In the genomic region with DNA sequence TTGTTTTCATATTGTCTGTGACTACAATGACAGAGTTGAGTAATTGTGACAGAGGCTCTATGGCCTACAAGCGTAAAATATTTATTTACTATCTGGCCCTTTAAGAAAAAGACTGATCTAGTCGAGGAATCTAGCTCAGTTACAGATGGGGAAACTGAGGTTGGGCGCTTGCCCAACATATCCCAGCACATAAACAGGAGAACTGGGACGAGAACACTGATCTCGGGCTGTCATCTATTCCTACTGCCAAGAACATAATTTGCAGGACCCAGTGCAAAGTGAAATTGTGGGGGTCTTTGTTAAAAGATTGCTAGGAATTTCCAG, we compare ENCODE assay signal across 10 cellular contexts. TPM values are rescaled to one million over a fixed set of nuclear protein-coding genes. Genes with fewer than 3 reads are reported as not detected.
DNase-seq lines count a peak whose midpoint lies in the region; ATAC-seq, FAIRE-seq and TF ChIP-seq lines count a peak whose summit lies in the region.
"Had no signal": no experiment of that assay in that cellular context is flagged by ENCODE, and none has a peak within 500 bp of the region (broad histone marks: within the 10 kb centered on the region; RNA-seq: fewer than 3 reads in every experiment).

No MANE protein-coding gene starts in this region.

- no peaks in the 10 kb centered on the region for H4K20me1 ChIP-seq in GM12878 (ENCODE audit: control insufficient read depth, insufficient read depth)

- no peaks in the 10 kb centered on the region for H3K27me3 ChIP-seq in GM12878 (replicated peaks in 1 of 2; ENCODE audit: control insufficient read depth in 2 of 2, insufficient read depth in 2 of 2, low read length in 1 of 2)
- H3K27me3 ChIP-seq: pancreas had no signal

- H3K27ac Mint-ChIP-seq in nephron progenitor cell: no peak overlapping the region

- H3K9me3 Mint-ChIP-seq in nephron progenitor cell: no peaks in the 10 kb centered on the region
- H3K9me3 Mint-ChIP-seq: CD8-positive, alpha-beta memory T cell had no signal

- no peak overlapping the region for H3K4me3 ChIP-seq in A549
- no peak overlapping the region for H3K4me3 ChIP-seq in HEK293 (ENCODE audit: low read depth, low read length)
- H3K4me3 ChIP-seq in GM12878: no peak overlapping the region

- no peak overlapping the region for H2AFZ ChIP-seq in GM12878 (ENCODE audit: control insufficient read depth, low read depth, low read length)

- POLR2A ChIA-PET in A549 (lab: Yijun Ruan, JAX): no interaction called here
- POLR2A ChIA-PET in HEK293 (lab: Yijun Ruan, JAX): interaction anchor here (1.0 to 1.6 kb wide), 5 partner anchors 9 to 238 kb away, joined by 3 to 6 read pairs (median 4); a partner anchor contains a TSS
- POLR2A ChIA-PET in GM12878 (lab: Charles Lee): interaction anchor here (0.9 to 1.6 kb wide), 3 partner anchors 44 to 238 kb away, joined by 3 to 6 read pairs (median 6); a partner anchor contains a TSS

- no TSS peak for BruUV-seq in GM12878 (replicated peaks; lab: Mats Ljungman, UMichigan)

- CTCF ChIA-PET in A549 (lab: Yijun Ruan, JAX): interaction anchor here (0.6 to 10.9 kb wide), 111 partner anchors 8 to 831 kb away, joined by 3 to 265 read pairs (median 5); a partner anchor contains a TSS
- CTCF ChIA-PET in HEK293 (lab: Yijun Ruan, JAX): interaction anchor here (0.6 to 4.0 kb wide), 79 partner anchors 9 to 1197 kb away, joined by 3 to 44 read pairs (median 5); a partner anchor contains a TSS
- CTCF ChIA-PET in GM12878 (lab: Yijun Ruan, JAX): interaction anchor here (0.6 to 4.7 kb wide), 69 partner anchors 10 to 599 kb away, joined by 3 to 104 read pairs (median 5); a partner anchor contains a TSS

- TF ChIP-seq EP300 in A549 (IDR thresholded peaks at IDR 0.05): no peak
- no peak for TF ChIP-seq EP300 in GM12878 (IDR thresholded peaks at IDR 0.05; ENCODE audit: borderline replicate concordance in 1 of 2, control insufficient read depth in 1 of 2, low read depth in 2 of 2, low read length in 2 of 2)

- H3K4me1 Mint-ChIP-seq in nephron progenitor cell: peaks cover 49% of the 10 kb centered on the region

- RAD21 ChIA-PET in GM12878 (lab: Charles Lee; ENCODE audit: unreplicated experiment): interaction anchor here (0.7 to 4.0 kb wide), 38 partner anchors 9 to 593 kb away, joined by 3 to 57 read pairs (median 5); a partner anchor contains a TSS

- no peak overlapping the region for H3K4me3 Mint-ChIP-seq in nephron progenitor cell

- ATAC-seq in A549: no peak
- no peak for ATAC-seq in GM12878
- no peak for ATAC-seq in GM21528 (IDR thresholded peaks at IDR 0.05; ENCODE audit: low FRiP score, unreplicated experiment)
- ATAC-seq in HG03460 (IDR thresholded peaks at IDR 0.05; ENCODE audit: unreplicated experiment): no peak

- DNase-seq in A549 (ENCODE audit: low read depth in 1 of 2, low spot score in 1 of 2) (no peak), GM12878 (ENCODE audit: low read depth, low spot score) (no peak), nephron progenitor cell (no peak), DMS153 (lab: John Stamatoyannopoulos, UW) (no peak), DMS 273 treated with DMSO at 0.1 percent for 48 hours (lab: John Stamatoyannopoulos, UW) (no peak)

- WGBS in A549 (ENCODE audit: missing lambda C conversion rate): 7% methylated on average over 5 of the region's 5 CpGs
- 1% methylated on average over 4 of the region's 5 CpGs for WGBS in GM12878 (ENCODE audit: insufficient coverage, insufficient replicate concordance, low lambda C conversion rate, missing lambda C conversion rate)

- no peak overlapping the region for H3K9ac ChIP-seq in GM12878 (ENCODE audit: control insufficient read depth, insufficient read depth, low read length)

- TF ChIP-seq RAD21 in A549 (conservative IDR thresholded peaks at IDR 0.05 in 1 of 2, IDR thresholded peaks at IDR 0.05 in 1 of 2) (peak in 1 of 2 experiments; percentile 14; a peak in 1 of 5 replicates), GM12878 (IDR thresholded peaks at IDR 0.05; ENCODE audit: insufficient read depth, low read depth, low read length) (no peak)

- H3K4me1 ChIP-seq in A549 (no peaks in the 10 kb centered on the region), HEK293 (ENCODE audit: control insufficient read depth, insufficient read depth, low read length) (no peaks in the 10 kb centered on the region), GM12878 (ENCODE audit: control insufficient read depth, insufficient read depth, low read length) (peaks cover 19% of the 10 kb centered on the region)

- H3K36me3 ChIP-seq in HEK293 (ENCODE audit: control insufficient read depth in 2 of 2, insufficient read depth in 1 of 2, low read length in 2 of 2) (peaks cover 0 to 18% of the 10 kb centered on the region in 2 experiments; a peak in 1 of 3 replicates), GM12878 (ENCODE audit: control insufficient read depth in 2 of 2, insufficient read depth in 2 of 2, low read length in 1 of 2) (peaks cover 0 to 7% of the 10 kb centered on the region in 2 experiments; a peak in 2 of 4 replicates)

- TF ChIP-seq POLR2A in A549 (IDR thresholded peaks at IDR 0.05; ENCODE audit: low read length) (no peak), GM12878 (IDR thresholded peaks at IDR 0.05; ENCODE audit: low read depth, low read length) (no peak)

- intact Hi-C loops in GM12878 (cut with micrococcal nuclease; ENCODE audit: unreplicated experiment): loop anchor here (1.0 to 10.0 kb wide), 6 partner anchors 69 to 566 kb away; a partner anchor contains a TSS

- FAIRE-seq in A549 (lab: Jason Lieb, UNC) (no peak), GM12878 (lab: Jason Lieb, UNC) (no peak)
- FAIRE-seq: pancreas had no signal

- no peaks in the 10 kb centered on the region; the same call in 1 of the 2 replicates for H3K79me2 ChIP-seq in GM12878 (ENCODE audit: control insufficient read depth, insufficient read depth, low read length)

- no peaks in the 10 kb centered on the region for H3K36me3 Mint-ChIP-seq in nephron progenitor cell (ENCODE audit: low read depth)

- H3K27ac ChIP-seq in A549: no peak overlapping the region
- no peak overlapping the region for H3K27ac ChIP-seq in HEK293 (ENCODE audit: extremely low read depth, low read depth, low read length)
- no peak overlapping the region for H3K27ac ChIP-seq in GM12878 (ENCODE audit: control insufficient read depth, insufficient read depth)

- H3K4me2 ChIP-seq in A549: no peak overlapping the region
- no peak overlapping the region for H3K4me2 ChIP-seq in GM12878 (ENCODE audit: control insufficient read depth, insufficient read depth)

- TF ChIP-seq CTCF in A549 (IDR thresholded peaks at IDR 0.05): peak; percentile 24; the same call in 1 of the 3 replicates
- TF ChIP-seq CTCF in HEK293 (tag by site-specific recombination; IDR thresholded peaks at IDR 0.05): no peak
- TF ChIP-seq CTCF in GM12878 (IDR thresholded peaks at IDR 0.05 in 2 of 3, conservative IDR thresholded peaks at IDR 0.05 in 1 of 3; ENCODE audit: control insufficient read depth in 2 of 3, extremely low read depth in 1 of 3, insufficient read depth in 1 of 3, low read depth in 3 of 3, low read length in 3 of 3): no peak
- peak; percentile 38 for TF ChIP-seq CTCF in nephron progenitor cell (IDR thresholded peaks at IDR 0.05)

- in situ Hi-C loops in GM12878 (cut with MboI): loop anchor here (5.0 kb wide), 2 partner anchors 239 to 564 kb away; no protein-coding TSS in a partner anchor

- SMC1A ChIA-PET in GM12878 (lab: Charles Lee; ENCODE audit: uncharacterized antibody, unreplicated experiment): interaction anchor here (0.6 to 4.6 kb wide), 50 partner anchors 8 to 588 kb away, joined by 3 to 49 read pairs (median 5); a partner anchor contains a TSS

- H3K9me3 ChIP-seq in A549 (no peaks in the 10 kb centered on the region), HEK293 (ENCODE audit: control insufficient read depth, insufficient read depth, low read depth, low read length) (no peaks in the 10 kb centered on the region), GM12878 (replicated peaks; ENCODE audit: control insufficient read depth, insufficient read depth, low read length) (no peaks in the 10 kb centered on the region)
- H3K9me3 ChIP-seq: pancreas had no signal

- H3K27me3 Mint-ChIP-seq in nephron progenitor cell (ENCODE audit: low read depth, poor library complexity): no peaks in the 10 kb centered on the region

RNA-seq across cellular contexts. Expression of a gene that starts 1.9 kb away (rescaled TPM):
- 0.50 and 0.53 TPM in 2 replicates for polyA plus RNA-seq in A549 (2011; rRNA removed)
- 1.4 and 1.7 TPM in 2 replicates for polyA plus RNA-seq in A549 (2012; cell fraction: cytosol; rRNA removed)
- polyA plus RNA-seq in A549 (2012; cell fraction: nucleus; rRNA removed): 1.4 and 1.7 TPM in 2 replicates
- 0.39 to 0.50 TPM (median 0.45 TPM) in 3 replicates for polyA plus RNA-seq in A549 (2017; fragmentation: RNase III; extraction: RNeasy Plus Mini Kit Qiagen cat#74134 plus additional on column Dnase treatment)
- polyA minus RNA-seq in A549 (2011; rRNA and poly(A)+ RNA removed): 0.39 TPM in 1 of 2 replicates, not detected in the other
- 21.3 and 22.9 TPM in 2 replicates for total RNA-seq in GM12878 (2013; cell fraction: nucleolus; rRNA removed)
- total RNA-seq in GM12878 (2014; rRNA removed): 19.5 and 21.7 TPM in 2 replicates
- 6.1 and 7.0 TPM in 2 replicates for total RNA-seq in GM12878 (2014; rRNA removed; fragmentation: Illumina TruSeq; extraction: Trizol)
- 17.7 and 23.9 TPM in 2 replicates for total RNA-seq in GM12878 (2021)
- polyA plus RNA-seq in GM12878 (2011; ENCODE audit: low read depth): 2.3 TPM
- polyA plus RNA-seq in GM12878 (2011; rRNA removed): 0.07 and 0.09 TPM in 2 replicates
- polyA plus RNA-seq in GM12878 (2011; cell fraction: cytosol; rRNA removed): 0.12 and 0.13 TPM in 2 replicates
- polyA plus RNA-seq in GM12878 (2011; cell fraction: nucleus; rRNA removed): 0.28 and 0.34 TPM in 2 replicates
- polyA plus RNA-seq in GM12878 (2012): 6.4 and 6.7 TPM in 2 replicates
- polyA plus RNA-seq in GM12878 (2014; fragmentation: Illumina TruSeq; extraction: Trizol): 0.60 and 3.8 TPM in 2 replicates
- polyA plus RNA-seq in GM12878 (2014; fragmentation: Nextera tagmentation; extraction: Ambion mirVana): 1 to 10 TPM in 1 of 2 experiments, under 1 TPM in 1; 0.56 to 1.0 TPM
- 14.6 and 20.6 TPM in 2 replicates for polyA plus RNA-seq in GM12878 (2014; rRNA removed)
- polyA plus RNA-seq in GM12878 (2016; fragmentation: Nextera tagmentation; extraction: Ambion mirVana): 10 to 100 TPM; 12.7 to 16.1 TPM
- 0.10 TPM in 1 of 2 replicates, not detected in the other for polyA minus RNA-seq in GM12878 (2011; rRNA and poly(A)+ RNA removed)
- polyA minus RNA-seq in GM12878 (2011; cell fraction: cytosol; rRNA and poly(A)+ RNA removed): 0.83 TPM in 1 of 2 replicates, not detected in the other
- 0.73 and 0.96 TPM in 2 replicates for polyA minus RNA-seq in GM12878 (2011; cell fraction: nucleus; rRNA and poly(A)+ RNA removed)

RNA-seq across cellular contexts. Expression of a gene that starts 16.8 kb away (rescaled TPM):
- 22.0 and 37.0 TPM in 2 replicates for polyA plus RNA-seq in A549 (2011; rRNA removed)
- 56.4 and 73.9 TPM in 2 replicates for polyA plus RNA-seq in A549 (2012; cell fraction: cytosol; rRNA removed)
- polyA plus RNA-seq in A549 (2012; cell fraction: nucleus; rRNA removed): 415 and 583 TPM in 2 replicates
- 29.6 to 35.3 TPM (median 32.6 TPM) in 3 replicates for polyA plus RNA-seq in A549 (2017; fragmentation: RNase III; extraction: RNeasy Plus Mini Kit Qiagen cat#74134 plus additional on column Dnase treatment)
- polyA minus RNA-seq in A549 (2011; rRNA and poly(A)+ RNA removed): 42.7 and 43.2 TPM in 2 replicates
- 183 and 231 TPM in 2 replicates for total RNA-seq in GM12878 (2013; cell fraction: nucleolus; rRNA removed)
- 25.4 and 29.5 TPM in 2 replicates for total RNA-seq in GM12878 (2014; rRNA removed)
- 16.6 and 18.0 TPM in 2 replicates for total RNA-seq in GM12878 (2014; rRNA removed; fragmentation: Illumina TruSeq; extraction: Trizol)
- 62.4 and 79.4 TPM in 2 replicates for total RNA-seq in GM12878 (2021)
- polyA plus RNA-seq in GM12878 (2011; ENCODE audit: low read depth): 21.4 TPM
- 19.4 and 38.9 TPM in 2 replicates for polyA plus RNA-seq in GM12878 (2011; rRNA removed)
- 46.4 and 74.6 TPM in 2 replicates for polyA plus RNA-seq in GM12878 (2011; cell fraction: cytosol; rRNA removed)
- polyA plus RNA-seq in GM12878 (2011; cell fraction: nucleus; rRNA removed): 937 and 972 TPM in 2 replicates
- 39.6 and 54.1 TPM in 2 replicates for polyA plus RNA-seq in GM12878 (2012)
- polyA plus RNA-seq in GM12878 (2014; fragmentation: Illumina TruSeq; extraction: Trizol): 26.9 and 47.8 TPM in 2 replicates
- polyA plus RNA-seq in GM12878 (2014; fragmentation: Nextera tagmentation; extraction: Ambion mirVana): 1 to 10 TPM; 4.2 to 4.4 TPM
- 66.4 and 71.1 TPM in 2 replicates for polyA plus RNA-seq in GM12878 (2014; rRNA removed)
- 10 to 100 TPM; 13.7 to 16.8 TPM for polyA plus RNA-seq in GM12878 (2016; fragmentation: Nextera tagmentation; extraction: Ambion mirVana)
- polyA minus RNA-seq in GM12878 (2011; rRNA and poly(A)+ RNA removed): 36.3 and 44.3 TPM in 2 replicates
- 8.0 and 15.0 TPM in 2 replicates for polyA minus RNA-seq in GM12878 (2011; cell fraction: cytosol; rRNA and poly(A)+ RNA removed)
- 124 and 200 TPM in 2 replicates for polyA minus RNA-seq in GM12878 (2011; cell fraction: nucleus; rRNA and poly(A)+ RNA removed)

RNA-seq across cellular contexts. Expression of a gene that starts 17.9 kb away (rescaled TPM):
- polyA plus RNA-seq in A549 (2011; rRNA removed) (16.8 and 20.9 TPM in 2 replicates), A549 (2017; fragmentation: RNase III; extraction: RNeasy Plus Mini Kit Qiagen cat#74134 plus additional on column Dnase treatment) (23.1 to 37.1 TPM (median 33.3 TPM) in 3 replicates), GM12878 (2011; rRNA removed) (1.9 and 5.6 TPM in 2 replicates), GM12878 (2014; fragmentation: Illumina TruSeq; extraction: Trizol) (3.3 and 10.1 TPM in 2 replicates), GM12878 (2014; fragmentation: Nextera tagmentation; extraction: Ambion mirVana) (1 to 10 TPM in 1 of 2 experiments, under 1 TPM in 1; 0.47 to 1.3 TPM), GM12878 (2014; rRNA removed) (23.2 and 26.3 TPM in 2 replicates), GM12878 (2016; fragmentation: Nextera tagmentation; extraction: Ambion mirVana) (1 to 10 TPM; 5.6 to 5.9 TPM)
- polyA plus RNA-seq in A549 (2012; cell fraction: cytosol; rRNA removed): 26.9 and 42.5 TPM in 2 replicates
- 36.8 and 51.9 TPM in 2 replicates for polyA plus RNA-seq in A549 (2012; cell fraction: nucleus; rRNA removed)
- 29.8 and 47.2 TPM in 2 replicates for polyA minus RNA-seq in A549 (2011; rRNA and poly(A)+ RNA removed)
- 47.7 and 63.7 TPM in 2 replicates for total RNA-seq in GM12878 (2013; cell fraction: nucleolus; rRNA removed)
- total RNA-seq in GM12878 (2014; rRNA removed) (20.8 and 24.5 TPM in 2 replicates), GM12878 (2014; rRNA removed; fragmentation: Illumina TruSeq; extraction: Trizol) (9.9 and 11.2 TPM in 2 replicates), GM12878 (2021) (36.9 and 39.9 TPM in 2 replicates)
- polyA plus RNA-seq in GM12878 (2011; ENCODE audit: low read depth): 10.8 TPM
- polyA plus RNA-seq in GM12878 (2011; cell fraction: cytosol; rRNA removed): 8.3 and 8.8 TPM in 2 replicates
- polyA plus RNA-seq in GM12878 (2011; cell fraction: nucleus; rRNA removed): 11.4 and 16.8 TPM in 2 replicates
- polyA plus RNA-seq in GM12878 (2012): 21.1 and 27.0 TPM in 2 replicates
- 7.2 and 13.4 TPM in 2 replicates for polyA minus RNA-seq in GM12878 (2011; rRNA and poly(A)+ RNA removed)
- polyA minus RNA-seq in GM12878 (2011; cell fraction: cytosol; rRNA and poly(A)+ RNA removed): 5.5 and 10.8 TPM in 2 replicates
- polyA minus RNA-seq in GM12878 (2011; cell fraction: nucleus; rRNA and poly(A)+ RNA removed): 5.2 and 5.9 TPM in 2 replicates

RNA-seq across cellular contexts. Expression of a gene that starts 46.1 kb away (rescaled TPM):
- polyA plus RNA-seq in A549 (2011; rRNA removed): 29.8 and 31.9 TPM in 2 replicates
- polyA plus RNA-seq in A549 (2012; cell fraction: cytosol; rRNA removed): 41.6 and 42.9 TPM in 2 replicates
- polyA plus RNA-seq in A549 (2012; cell fraction: nucleus; rRNA removed): 28.9 and 34.8 TPM in 2 replicates
- polyA plus RNA-seq in A549 (2017; fragmentation: RNase III; extraction: RNeasy Plus Mini Kit Qiagen cat#74134 plus additional on column Dnase treatment): 25.3 to 29.7 TPM (median 26.1 TPM) in 3 replicates
- 27.4 and 33.9 TPM in 2 replicates for polyA minus RNA-seq in A549 (2011; rRNA and poly(A)+ RNA removed)
- total RNA-seq in GM12878 (2013; cell fraction: nucleolus; rRNA removed): 34.1 and 48.7 TPM in 2 replicates
- total RNA-seq in GM12878 (2014; rRNA removed): 25.7 and 27.7 TPM in 2 replicates
- 19.9 and 21.0 TPM in 2 replicates for total RNA-seq in GM12878 (2014; rRNA removed; fragmentation: Illumina TruSeq; extraction: Trizol)
- total RNA-seq in GM12878 (2021): 20.3 and 24.6 TPM in 2 replicates
- 8.8 TPM for polyA plus RNA-seq in GM12878 (2011; ENCODE audit: low read depth)
- polyA plus RNA-seq in GM12878 (2011; rRNA removed): 15.2 and 19.3 TPM in 2 replicates
- 24.1 and 26.6 TPM in 2 replicates for polyA plus RNA-seq in GM12878 (2011; cell fraction: cytosol; rRNA removed)
- 18.4 and 21.1 TPM in 2 replicates for polyA plus RNA-seq in GM12878 (2011; cell fraction: nucleus; rRNA removed)
- polyA plus RNA-seq in GM12878 (2012): 11.5 and 16.8 TPM in 2 replicates
- polyA plus RNA-seq in GM12878 (2014; fragmentation: Illumina TruSeq; extraction: Trizol): 22.2 and 25.7 TPM in 2 replicates
- polyA plus RNA-seq in GM12878 (2014; fragmentation: Nextera tagmentation; extraction: Ambion mirVana): 1 to 10 TPM; 5.6 to 9.0 TPM
- polyA plus RNA-seq in GM12878 (2014; rRNA removed): 30.4 and 32.2 TPM in 2 replicates
- 10 to 100 TPM; 35.9 to 39.5 TPM for polyA plus RNA-seq in GM12878 (2016; fragmentation: Nextera tagmentation; extraction: Ambion mirVana)
- polyA minus RNA-seq in GM12878 (2011; rRNA and poly(A)+ RNA removed): 22.6 and 28.6 TPM in 2 replicates
- polyA minus RNA-seq in GM12878 (2011; cell fraction: cytosol; rRNA and poly(A)+ RNA removed): 5.5 and 6.2 TPM in 2 replicates
- 24.1 and 39.4 TPM in 2 replicates for polyA minus RNA-seq in GM12878 (2011; cell fraction: nucleus; rRNA and poly(A)+ RNA removed)

RNA-seq across cellular contexts. Expression of a gene that starts 48.8 kb away (rescaled TPM):
- 47.7 and 48.2 TPM in 2 replicates for polyA plus RNA-seq in A549 (2011; rRNA removed)
- 70.2 and 71.6 TPM in 2 replicates for polyA plus RNA-seq in A549 (2012; cell fraction: cytosol; rRNA removed)
- 128 and 156 TPM in 2 replicates for polyA plus RNA-seq in A549 (2012; cell fraction: nucleus; rRNA removed)
- 76.9 to 82.5 TPM (median 80.4 TPM) in 3 replicates for polyA plus RNA-seq in A549 (2017; fragmentation: RNase III; extraction: RNeasy Plus Mini Kit Qiagen cat#74134 plus additional on column Dnase treatment)
- polyA minus RNA-seq in A549 (2011; rRNA and poly(A)+ RNA removed): 84.6 and 90.4 TPM in 2 replicates
- total RNA-seq in GM12878 (2013; cell fraction: nucleolus; rRNA removed): 81.1 and 96.0 TPM in 2 replicates
- total RNA-seq in GM12878 (2014; rRNA removed): 31.6 and 40.4 TPM in 2 replicates
- 21.3 TPM in 2 replicates for total RNA-seq in GM12878 (2014; rRNA removed; fragmentation: Illumina TruSeq; extraction: Trizol)
- 56.3 and 58.9 TPM in 2 replicates for total RNA-seq in GM12878 (2021)
- polyA plus RNA-seq in GM12878 (2011; ENCODE audit: low read depth): 23.7 TPM
- polyA plus RNA-seq in GM12878 (2011; rRNA removed): 24.2 and 40.5 TPM in 2 replicates
- polyA plus RNA-seq in GM12878 (2011; cell fraction: cytosol; rRNA removed): 45.4 and 64.5 TPM in 2 replicates
- 188 and 193 TPM in 2 replicates for polyA plus RNA-seq in GM12878 (2011; cell fraction: nucleus; rRNA removed)
- 43.0 and 46.7 TPM in 2 replicates for polyA plus RNA-seq in GM12878 (2012)
- polyA plus RNA-seq in GM12878 (2014; fragmentation: Illumina TruSeq; extraction: Trizol): 12.6 and 22.1 TPM in 2 replicates
- polyA plus RNA-seq in GM12878 (2014; fragmentation: Nextera tagmentation; extraction: Ambion mirVana): 10 to 100 TPM; 10.3 to 19.8 TPM
- 44.5 and 48.8 TPM in 2 replicates for polyA plus RNA-seq in GM12878 (2014; rRNA removed)
- 10 to 100 TPM; 56.6 to 57.8 TPM for polyA plus RNA-seq in GM12878 (2016; fragmentation: Nextera tagmentation; extraction: Ambion mirVana)
- polyA minus RNA-seq in GM12878 (2011; rRNA and poly(A)+ RNA removed): 53.8 and 78.0 TPM in 2 replicates
- 17.4 and 27.0 TPM in 2 replicates for polyA minus RNA-seq in GM12878 (2011; cell fraction: cytosol; rRNA and poly(A)+ RNA removed)
- polyA minus RNA-seq in GM12878 (2011; cell fraction: nucleus; rRNA and poly(A)+ RNA removed): 46.8 and 70.7 TPM in 2 replicates

Comparison
In these comparisons a context has a peak if more than half of its experiments do, and no peak if none do; other contexts are left out.
1. CTCF ChIP-seq: peak in A549 (single experiment) and nephron progenitor cell (single experiment); none in HEK293 (single experiment) and GM12878 (0 of 3).